In genomic region chr16:58792188-58792587, GRCh38 we compare ENCODE assay signal across 19 cellular contexts.
"Had no signal": no experiment of that assay in that cellular context is flagged by ENCODE, and none has a peak within 500 bp of the region (broad histone marks: within the 10 kb centered on the region; RNA-seq: fewer than 3 reads in every experiment).

No MANE protein-coding gene starts in this region.

- H3K27ac ChIP-seq: cardiac muscle cell, epithelial cell of prostate, sigmoid colon, uterus, VCaP had no signal

- H3K36me3 ChIP-seq: cardiac muscle cell, sigmoid colon, uterus had no signal

- FAIRE-seq: kidney had no signal

- H3K27me3 ChIP-seq: cardiac muscle cell, sigmoid colon, uterus had no signal

- ATAC-seq: activated CD4-positive, CD25-positive, alpha-beta regulatory T cell treated with anti-CD3 and anti-CD28 coated beads, Interleukin-2, amount 50 U/mL, for 24 hours; activated CD8-positive, alpha-beta T cell treated with anti-CD3 and anti-CD28 coated beads, Interleukin-2, amount 10 ng/mL, durations not matched to agents 7 days and 5 days; activated naive CD8-positive, alpha-beta T cell treated with anti-CD3 and anti-CD28 coated beads, Interleukin-2, amount 50 U/mL, for 24 hours; left lobe of liver; naive thymus-derived CD4-positive, alpha-beta T cell; stimulated activated naive B cell treated with anti-CD40 and anti-IgM and Interleukin-4, amounts not matched to agents 10 μg/mL and 1 μg/mL and 100 μg/mL, for 72 hours had no signal

- H3K4me3 ChIP-seq: cardiac muscle cell, sigmoid colon, uterus had no signal

- DNase-seq: activated CD4-positive, alpha-beta T cell treated with anti-CD3 and anti-CD28 coated beads, Interleukin-2, amount 50 U/mL, for 1 hour; activated CD8-positive, alpha-beta T cell treated with anti-CD3 and anti-CD28 coated beads, Interleukin-2, amount 10 ng/mL, durations not matched to agents 7 days and 5 days; activated gamma-delta T cell; activated naive CD4-positive, alpha-beta T cell treated with anti-CD3 and anti-CD28 coated beads, Interleukin-2, amount 50 U/mL, for 16 hours; activated naive CD8-positive, alpha-beta T cell treated with anti-CD3 and anti-CD28 coated beads, Interleukin-2, amount 50 U/mL, for 24 hours; kidney; naive thymus-derived CD4-positive, alpha-beta T cell; sigmoid colon; stimulated activated CD4-positive, alpha-beta T cell treated with anti-CD3 and anti-CD28 coated beads, Interleukin-2, amount 100 ng/mL, for 48 hours; stimulated activated CD8-positive, alpha-beta memory T cell treated with anti-CD3 and anti-CD28 coated beads, Interleukin-4, amount 100 ng/mL, for 48 hours; stimulated activated naive B cell treated with anti-CD40 and anti-IgM and Interleukin-4, amounts not matched to agents 10 μg/mL and 1 μg/mL and 100 μg/mL, for 72 hours; T-helper 9 cell; trophoblast cell; uterus had no signal

- H3K4me1 ChIP-seq: sigmoid colon, uterus had no signal

- H3K9me3 ChIP-seq: sigmoid colon, uterus had no signal
